ENCODE assay signal across 1 cellular context in genomic region chr1:113928950-113929749, GRCh38.
A peak's percentile ranks its signal among the peaks of the same experiment; 100 is the strongest.
TF ChIP-seq lines count a peak whose summit lies in the region.

Gene HIPK1 (plus strand): TSS chr1:113929324.

TF ChIP-seq in HepG2, 621 proteins besides CTCF, POLR2A, EP300 and RAD21 (continued from another document and continues in another):
- TF ChIP-seq SP5 (CRISPR knock-in tag; IDR thresholded peaks at IDR 0.05; ENCODE audit: borderline replicate concordance, low read depth), result peak; percentile 84
- no peak for TF ChIP-seq NAIF1 (CRISPR knock-in tag; IDR thresholded peaks at IDR 0.05; ENCODE audit: borderline replicate concordance)
- no peak for TF ChIP-seq SMAD9 (CRISPR knock-in tag; IDR thresholded peaks at IDR 0.05)
- no peak; the same call in 1 of the 2 replicates for TF ChIP-seq JUN (CRISPR knock-in tag; IDR thresholded peaks at IDR 0.05)
- no peak; the same call in 1 of the 2 replicates for TF ChIP-seq ZNF646 (CRISPR knock-in tag; IDR thresholded peaks at IDR 0.05)
- no peak for TF ChIP-seq MLLT10 (CRISPR knock-in tag; IDR thresholded peaks at IDR 0.05)
- TF ChIP-seq ZSCAN25 (CRISPR knock-in tag; IDR thresholded peaks at IDR 0.05), result no peak
- TF ChIP-seq SP2 (CRISPR knock-in tag; IDR thresholded peaks at IDR 0.05), result peak; percentile 81
- 0 out of 2 replicates have a peak, but pooled peaks have one; percentile 32 for TF ChIP-seq RCOR2 (CRISPR knock-in tag; IDR thresholded peaks at IDR 0.05)
- TF ChIP-seq TFAP4 (IDR thresholded peaks at IDR 0.05; ENCODE audit: borderline replicate concordance, low read depth), result peak; percentile 48; the same call in 1 of the 2 replicates
- TF ChIP-seq NFIC (IDR thresholded peaks at IDR 0.05; ENCODE audit: low read length), result no peak
- peak; percentile 91 for TF ChIP-seq HNF1B (CRISPR knock-in tag; IDR thresholded peaks at IDR 0.05)
- peak; percentile 70; the same call in 1 of the 2 replicates for TF ChIP-seq KDM5B (CRISPR knock-in tag; IDR thresholded peaks at IDR 0.05; ENCODE audit: borderline replicate concordance)
- TF ChIP-seq TRIM22 (IDR thresholded peaks at IDR 0.05), result no peak
- no peak for TF ChIP-seq CEBPB (IDR thresholded peaks at IDR 0.05; ENCODE audit: borderline replicate concordance, low read depth, low read length)
- no peak for TF ChIP-seq ZKSCAN5 (CRISPR knock-in tag; IDR thresholded peaks at IDR 0.05)
- peak; percentile 82 for TF ChIP-seq E2F1 (CRISPR knock-in tag; IDR thresholded peaks at IDR 0.05)
- no peak for TF ChIP-seq KLF9 (CRISPR knock-in tag; IDR thresholded peaks at IDR 0.05; ENCODE audit: low read depth)
- TF ChIP-seq REPIN1 (CRISPR knock-in tag; IDR thresholded peaks at IDR 0.05; ENCODE audit: borderline replicate concordance, low read depth), result peak; percentile 69; the same call in 1 of the 2 replicates
- peak; percentile 26; the same call in 1 of the 2 replicates for TF ChIP-seq ZNF503 (CRISPR knock-in tag; IDR thresholded peaks at IDR 0.05)
- no peak; the same call in 1 of the 2 replicates for TF ChIP-seq ZNF652 (CRISPR knock-in tag; IDR thresholded peaks at IDR 0.05; ENCODE audit: borderline replicate concordance, low read depth)
- TF ChIP-seq ARID5B (CRISPR knock-in tag; IDR thresholded peaks at IDR 0.05), result peak; percentile 50
- no peak for TF ChIP-seq SIX1 (CRISPR knock-in tag; IDR thresholded peaks at IDR 0.05; ENCODE audit: borderline replicate concordance)
- 0 out of 2 replicates have a peak, but pooled peaks have one; percentile 38 for TF ChIP-seq IRF1 (CRISPR knock-in tag; IDR thresholded peaks at IDR 0.05; ENCODE audit: low read depth)
- peak; percentile 61 for TF ChIP-seq RBM39 (IDR thresholded peaks at IDR 0.05; ENCODE audit: low read depth, low read length, poor library complexity, severe bottlenecking)
- peak; percentile 90 for TF ChIP-seq MTA1 (CRISPR knock-in tag; IDR thresholded peaks at IDR 0.05; ENCODE audit: borderline replicate concordance)
- TF ChIP-seq ZNF510 (CRISPR knock-in tag; IDR thresholded peaks at IDR 0.05; ENCODE audit: low read depth), result no peak; the same call in 1 of the 2 replicates
- TF ChIP-seq ZNF354B (CRISPR knock-in tag; IDR thresholded peaks at IDR 0.05), result no peak
- no peak for TF ChIP-seq TSC22D2 (CRISPR knock-in tag; IDR thresholded peaks at IDR 0.05; ENCODE audit: borderline replicate concordance)
- TF ChIP-seq ZNF451 (CRISPR knock-in tag; IDR thresholded peaks at IDR 0.05), result no peak; the same call in 1 of the 2 replicates
- peak; percentile 56 for TF ChIP-seq ZBTB38 (CRISPR knock-in tag; IDR thresholded peaks at IDR 0.05)
- no peak for TF ChIP-seq ZNF598 (CRISPR knock-in tag; IDR thresholded peaks at IDR 0.05; ENCODE audit: borderline replicate concordance)
- peak; percentile 95 for TF ChIP-seq ZBTB21 (CRISPR knock-in tag; IDR thresholded peaks at IDR 0.05)
- no peak for TF ChIP-seq ZBTB46 (CRISPR knock-in tag; IDR thresholded peaks at IDR 0.05; ENCODE audit: borderline replicate concordance)
